Comparison of ENCODE assay signal across 1 cellular context in genomic region chr7:143429770-143430698, GRCh38.
TF ChIP-seq lines count a peak whose summit lies in the region.

No MANE protein-coding gene starts in this region.

TF ChIP-seq in SK-N-SH, 30 proteins besides CTCF, POLR2A, EP300 and RAD21:
- TF ChIP-seq MAX (IDR thresholded peaks at IDR 0.05; ENCODE audit: low read depth): peak; percentile 5; the same call in 1 of the 2 replicates
- TF ChIP-seq TEAD4 (IDR thresholded peaks at IDR 0.05; ENCODE audit: borderline replicate concordance, insufficient read depth): peak; percentile 82
- peak; percentile 73 for TF ChIP-seq MEF2A (IDR thresholded peaks at IDR 0.05; ENCODE audit: borderline replicate concordance, low read depth)
- peak; percentile 94 for TF ChIP-seq FOSL2 (IDR thresholded peaks at IDR 0.05; ENCODE audit: borderline replicate concordance, low read depth)
- peak; percentile 71 for TF ChIP-seq TCF12 (IDR thresholded peaks at IDR 0.05)
- TF ChIP-seq JUND (IDR thresholded peaks at IDR 0.05): peak; percentile 86
- no peak for TF ChIP-seq SIN3A (IDR thresholded peaks at IDR 0.05; ENCODE audit: borderline replicate concordance, low read depth, low read length)
- TF ChIP-seq IRF3 (IDR thresholded peaks at IDR 0.05; ENCODE audit: low read depth, low read length): no peak
- TF ChIP-seq FOXM1 (IDR thresholded peaks at IDR 0.05; ENCODE audit: low read depth): peak; percentile 46; the same call in 1 of the 2 replicates
- TF ChIP-seq NFIC (IDR thresholded peaks at IDR 0.05; ENCODE audit: borderline replicate concordance): peak; percentile 68; the same call in 1 of the 2 replicates
- TF ChIP-seq POLR2AphosphoS5 (IDR thresholded peaks at IDR 0.05; ENCODE audit: low read depth, low read length): peak; percentile 36; the same call in 1 of the 2 replicates
- TF ChIP-seq RXRA (IDR thresholded peaks at IDR 0.05; ENCODE audit: borderline replicate concordance, low read depth): peak; percentile 51; the same call in 1 of the 2 replicates
- TF ChIP-seq USF1 (IDR thresholded peaks at IDR 0.05; ENCODE audit: borderline replicate concordance, low read depth): no peak
- TF ChIP-seq MXI1 (IDR thresholded peaks at IDR 0.05; ENCODE audit: low read depth, low read length): no peak
